Comparison of ENCODE assay signal across 7 cellular contexts in genomic region chr1:36464605-36465393, GRCh38. TPM values are rescaled to one million over a fixed set of nuclear protein-coding genes. Genes with fewer than 3 reads are reported as not detected.
A peak's percentile ranks its signal among the peaks of the same experiment; 100 is the strongest.
DNase-seq lines count a peak whose midpoint lies in the region; ATAC-seq, FAIRE-seq and TF ChIP-seq lines count a peak whose summit lies in the region.

No MANE protein-coding gene starts in this region.

- POLR2A ChIA-PET in K562 (lab: Yijun Ruan, JAX), result interaction anchor here (0.6 to 3.9 kb wide), 12 partner anchors 9 to 241 kb away, joined by 3 to 37 read pairs (median 5); partner anchors contain the start of genes CSF3R and OSCP1

- TF ChIP-seq POLR2A in K562 (conservative IDR thresholded peaks at IDR 0.05) (peak; percentile 9; the same call in 1 of the 2 replicates), suprapubic skin (IDR thresholded peaks at IDR 0.05) (peak in 1 of 2 donors; percentile 18)

- H3K36me3 ChIP-seq in K562 (ENCODE audit: control insufficient read depth, insufficient read depth, low read length), result peaks cover 29% of the 10 kb centered on the region
- peaks cover 26% of the 10 kb centered on the region for H3K36me3 ChIP-seq in suprapubic skin

- TF ChIP-seq CTCF in K562 (IDR thresholded peaks at IDR 0.05 in 2 of 3, conservative IDR thresholded peaks at IDR 0.05 in 1 of 3; ENCODE audit: insufficient read depth in 2 of 3, low read depth in 1 of 3, low read length in 3 of 3) (no peak), suprapubic skin (IDR thresholded peaks at IDR 0.05) (no peak)

- H3K27ac ChIP-seq in K562 (ENCODE audit: extremely low read depth, low read depth, low read length), result peak overlapping the region; percentile 97
- peak overlapping the region; percentile 95 for H3K27ac ChIP-seq in suprapubic skin

- FAIRE-seq in K562 (lab: Jason Lieb, UNC), result no peak

- BruUV-seq in K562 (replicated peaks; lab: Mats Ljungman, UMichigan), result TSS peak; percentile 95

- no peak for TF ChIP-seq RAD21 in K562 (CRISPR knock-in tag; conservative IDR thresholded peaks at IDR 0.05 in 1 of 2, IDR thresholded peaks at IDR 0.05 in 1 of 2)

- H3K4me2 ChIP-seq in K562 (ENCODE audit: insufficient read depth, low read length), result peak overlapping the region; percentile 94

- H4K20me1 ChIP-seq in K562 (replicated peaks; ENCODE audit: control insufficient read depth, insufficient read depth, low read length), result no peaks in the 10 kb centered on the region

- no peak for TF ChIP-seq EP300 in K562 (IDR thresholded peaks at IDR 0.05; ENCODE audit: low read length)
- no peak for TF ChIP-seq EP300 in suprapubic skin (IDR thresholded peaks at IDR 0.05)

- H3K4me1 ChIP-seq in K562 (replicated peaks in 1 of 2; ENCODE audit: control insufficient read depth in 2 of 2, insufficient read depth in 2 of 2, low read length in 2 of 2), result peaks cover 13 to 26% of the 10 kb centered on the region in 2 experiments
- H3K4me1 ChIP-seq in suprapubic skin, result peaks cover 24% of the 10 kb centered on the region

- 16% methylated on average over 13 of the region's 13 CpGs for WGBS in K562 (ENCODE audit: insufficient coverage, low coverage, missing lambda C conversion rate)
- WGBS in suprapubic skin, result 34% methylated on average over 13 of the region's 13 CpGs

- in situ Hi-C loops in K562 (cut with MboI), result no loop called here

- intact Hi-C loops in K562 (cut with micrococcal nuclease) (no loop called here), left colon (cut with DNase I, micrococcal nuclease) (no loop called here)

- H3K9me3 ChIP-seq in K562 (replicated peaks; ENCODE audit: control insufficient read depth, insufficient read depth, low read depth, low read length) (no peaks in the 10 kb centered on the region), suprapubic skin (no peaks in the 10 kb centered on the region)

- H3K9me1 ChIP-seq in K562 (ENCODE audit: control insufficient read depth, insufficient read depth, low read length), result peaks cover 2% of the 10 kb centered on the region

- peak overlapping the region; percentile 94 to 98 for H3K9ac ChIP-seq in K562 (ENCODE audit: insufficient read depth in 1 of 2, low read depth in 2 of 2, low read length in 2 of 2)

- H3K27me3 ChIP-seq in K562 (ENCODE audit: control insufficient read depth in 2 of 2, insufficient read depth in 2 of 2, low read length in 2 of 2) (no peaks in the 10 kb centered on the region), suprapubic skin (no peaks in the 10 kb centered on the region)

- DNase-seq in HCEC 1CT (peak; percentile 22), NCI-H2029 (lab: John Stamatoyannopoulos, UW) (peak; percentile 87), K562 (ENCODE audit: extremely low read depth in 1 of 4, low spot score in 3 of 4) (no peak), left colon (no peak), suprapubic skin (ENCODE audit: low spot score in 2 of 2) (no peak), AG08395 (ENCODE audit: low spot score) (no peak)

- H3K4me3 ChIP-seq in K562 (peak overlapping the region; percentile 93), suprapubic skin (peak overlapping the region; percentile 96)

- peak overlapping the region; percentile 78 for H2AFZ ChIP-seq in K562 (ENCODE audit: low read depth, low read length)

- ATAC-seq in GM18499 (IDR thresholded peaks at IDR 0.05; ENCODE audit: insufficient read depth, unreplicated experiment) (peak; percentile 8), K562 (peak; percentile 85), left colon (peak; percentile 41)

- peaks cover 28% of the 10 kb centered on the region for H3K79me2 ChIP-seq in K562 (ENCODE audit: control insufficient read depth, insufficient read depth, low read length)

- CTCF ChIA-PET in K562 (lab: Yijun Ruan, JAX; ENCODE audit: low intra/inter-chr PET ratio), result interaction anchor here (1.1 kb wide), 1 partner anchor 19 kb away, joined by 3 read pairs; no protein-coding TSS in a partner anchor

TF ChIP-seq in K562, 482 proteins besides CTCF, POLR2A, EP300 and RAD21 (continues in another document):
- TF ChIP-seq THAP7 (CRISPR knock-in tag; IDR thresholded peaks at IDR 0.05) (no peak), CXXC5 (CRISPR knock-in tag; IDR thresholded peaks at IDR 0.05) (peak; percentile 13; the same call in 1 of the 2 replicates), MECOM (CRISPR knock-in tag; IDR thresholded peaks at IDR 0.05) (peak; percentile 65; the same call in 1 of the 2 replicates), BRD9 (IDR thresholded peaks at IDR 0.05; ENCODE audit: low read depth, partially characterized antibody) (peak; percentile 76)

RNA-seq across cellular contexts. Expression of gene MRPS15, which starts 0.6 kb away (rescaled TPM):
- 49.1 and 50.5 TPM in 2 replicates for total RNA-seq in K562 (2011; cell fraction: chromatin; rRNA removed; ENCODE audit: low replicate concordance)
- total RNA-seq in K562 (2011; cell fraction: nucleolus; rRNA removed), result 46.1 and 55.5 TPM in 2 replicates
- 59.8 and 81.0 TPM in 2 replicates for total RNA-seq in K562 (2011; cell fraction: nucleoplasm; rRNA removed)
- total RNA-seq in K562 (2014; rRNA removed), result 209 and 251 TPM in 2 replicates
- total RNA-seq in K562 (2014; rRNA removed; fragmentation: Illumina TruSeq; extraction: Trizol), result 156 and 166 TPM in 2 replicates
- 148 and 156 TPM in 2 replicates for total RNA-seq in K562 (2015; rRNA removed; fragmentation: Illumina TruSeq; extraction: Trizol)
- 144 and 164 TPM in 2 replicates for total RNA-seq in K562 (2021)
- 119 and 149 TPM in 2 replicates for polyA plus RNA-seq in K562 (2011; rRNA removed)
- 89.3 and 95.0 TPM in 2 replicates for polyA plus RNA-seq in K562 (2011; cell fraction: cytosol; rRNA removed)
- polyA plus RNA-seq in K562 (2011; cell fraction: nucleus; rRNA removed), result 47.9 and 56.5 TPM in 2 replicates
- 112 and 119 TPM in 2 replicates for polyA plus RNA-seq in K562 (2012)
- polyA plus RNA-seq in K562 (2014; fragmentation: Illumina TruSeq; extraction: Trizol), result 223 and 237 TPM in 2 replicates
- 100 to 1,000 TPM in 1 of 2 experiments, 10 to 100 TPM in 1; 62.9 to 107 TPM for polyA plus RNA-seq in K562 (2014; fragmentation: Nextera tagmentation; extraction: Ambion mirVana)
- 250 and 286 TPM in 2 replicates for polyA plus RNA-seq in K562 (2014; rRNA removed)
- 79.2 and 97.3 TPM in 2 replicates for polyA minus RNA-seq in K562 (2011; rRNA and poly(A)+ RNA removed)
- 31.1 and 33.4 TPM in 2 replicates for polyA minus RNA-seq in K562 (2011; cell fraction: cytosol; rRNA and poly(A)+ RNA removed)
- polyA minus RNA-seq in K562 (2011; cell fraction: nucleus; rRNA and poly(A)+ RNA removed), result 15.9 and 31.7 TPM in 2 replicates
- 10 to 100 TPM; 43.6 to 54.9 TPM for total RNA-seq in left colon
- total RNA-seq in suprapubic skin, result 10 to 100 TPM; 47.7 to 91.3 (median 73.6) TPM

RNA-seq across cellular contexts. Expression of gene OSCP1, which starts 14.5 kb away (rescaled TPM):
- 0.74 TPM in 1 of 2 replicates, not detected in the other for total RNA-seq in K562 (2011; cell fraction: chromatin; rRNA removed; ENCODE audit: low replicate concordance)
- total RNA-seq in K562 (2011; cell fraction: nucleolus; rRNA removed), result not detected in 2 replicates
- not detected in 2 replicates for total RNA-seq in K562 (2011; cell fraction: nucleoplasm; rRNA removed)
- total RNA-seq in K562 (2014; rRNA removed) (0.36 TPM in 1 of 2 replicates, not detected in the other), K562 (2014; rRNA removed; fragmentation: Illumina TruSeq; extraction: Trizol) (not detected in 2 replicates), K562 (2015; rRNA removed; fragmentation: Illumina TruSeq; extraction: Trizol) (0.40 TPM in 1 of 2 replicates, not detected in the other), K562 (2021) (not detected in 2 replicates), left colon (1 to 10 TPM; 2.7 to 3.1 TPM), suprapubic skin (10 to 100 TPM in 2 of 4 donors, 1 to 10 TPM in 2; 3.8 to 15.4 (median 7.9) TPM)
- polyA plus RNA-seq in K562 (2011; rRNA removed) (0.12 and 0.15 TPM in 2 replicates), K562 (2014; fragmentation: Illumina TruSeq; extraction: Trizol) (0.22 and 0.30 TPM in 2 replicates), K562 (2014; fragmentation: Nextera tagmentation; extraction: Ambion mirVana) (not detected), K562 (2014; rRNA removed) (not detected in 2 replicates)
- 0.35 TPM in 1 of 2 replicates, not detected in the other for polyA plus RNA-seq in K562 (2011; cell fraction: cytosol; rRNA removed)
- polyA plus RNA-seq in K562 (2011; cell fraction: nucleus; rRNA removed), result 0.46 TPM in 1 of 2 replicates, not detected in the other
- polyA plus RNA-seq in K562 (2012), result 0.42 and 0.50 TPM in 2 replicates
- not detected in 2 replicates for polyA minus RNA-seq in K562 (2011; rRNA and poly(A)+ RNA removed)
- not detected in 2 replicates for polyA minus RNA-seq in K562 (2011; cell fraction: cytosol; rRNA and poly(A)+ RNA removed)
- 0.33 TPM in 1 of 2 replicates, not detected in the other for polyA minus RNA-seq in K562 (2011; cell fraction: nucleus; rRNA and poly(A)+ RNA removed)

RNA-seq across cellular contexts. Expression of gene CSF3R, which starts 17.9 kb away (rescaled TPM):
- total RNA-seq in K562 (2011; cell fraction: chromatin; rRNA removed; ENCODE audit: low replicate concordance), result 2.6 and 2.7 TPM in 2 replicates
- 1.5 and 2.0 TPM in 2 replicates for total RNA-seq in K562 (2011; cell fraction: nucleolus; rRNA removed)
- 0.95 and 1.7 TPM in 2 replicates for total RNA-seq in K562 (2011; cell fraction: nucleoplasm; rRNA removed)
- total RNA-seq in K562 (2014; rRNA removed) (0.32 and 0.78 TPM in 2 replicates), K562 (2014; rRNA removed; fragmentation: Illumina TruSeq; extraction: Trizol) (0.03 and 0.22 TPM in 2 replicates), K562 (2015; rRNA removed; fragmentation: Illumina TruSeq; extraction: Trizol) (0.54 and 0.79 TPM in 2 replicates), K562 (2021) (0.25 and 0.71 TPM in 2 replicates), left colon (1 to 10 TPM; 2.5 to 2.9 TPM), suprapubic skin (1 to 10 TPM in 3 of 4 donors, under 1 TPM in 1; 0.60 to 2.7 (median 2.1) TPM)
- polyA plus RNA-seq in K562 (2011; rRNA removed) (0.21 and 0.57 TPM in 2 replicates), K562 (2014; fragmentation: Illumina TruSeq; extraction: Trizol) (0.40 and 0.48 TPM in 2 replicates), K562 (2014; fragmentation: Nextera tagmentation; extraction: Ambion mirVana) (under 1 TPM in 1 of 2 experiments, not detected in 1; 0.21 TPM), K562 (2014; rRNA removed) (0.50 and 0.86 TPM in 2 replicates)
- polyA plus RNA-seq in K562 (2011; cell fraction: cytosol; rRNA removed), result 0.18 and 0.35 TPM in 2 replicates
- polyA plus RNA-seq in K562 (2011; cell fraction: nucleus; rRNA removed), result 1.3 and 1.6 TPM in 2 replicates
- 0.92 and 13.0 TPM in 2 replicates for polyA plus RNA-seq in K562 (2012)
- 0.25 and 0.36 TPM in 2 replicates for polyA minus RNA-seq in K562 (2011; rRNA and poly(A)+ RNA removed)
- polyA minus RNA-seq in K562 (2011; cell fraction: cytosol; rRNA and poly(A)+ RNA removed), result not detected in 2 replicates
- 0.78 and 1.3 TPM in 2 replicates for polyA minus RNA-seq in K562 (2011; cell fraction: nucleus; rRNA and poly(A)+ RNA removed)

Comparison
In these comparisons a context has a peak if more than half of its experiments do, and no peak if none do; other contexts are left out.
1. ATAC-seq: peak in every context shown above with its lines; median percentile 85 in K562; 41 in left colon; 8 in GM18499.
2. DNase-seq: peak in HCEC 1CT (single experiment) and NCI-H2029 (single experiment); none in K562 (0 of 4), left colon (0 of 2), suprapubic skin (0 of 2) and AG08395 (single experiment).